ENCODE assay signal across 1 cellular context in genomic region chr10:131900350-131901152, GRCh38.
A peak's percentile ranks its signal among the peaks of the same experiment; 100 is the strongest.
TF ChIP-seq lines count a peak whose summit lies in the region.

TSS of gene PPP2R2D (plus strand) at chr10:131901008. CDS start at chr10:131901149, 141 bp downstream.

TF ChIP-seq in HEK293, 187 proteins besides CTCF, POLR2A, EP300 and RAD21 (continued from another document):
- TF ChIP-seq ZNF777 (tag by site-specific recombination; IDR thresholded peaks at IDR 0.05; ENCODE audit: borderline replicate concordance) (no peak), ZBTB7A (tag by site-specific recombination; IDR thresholded peaks at IDR 0.05; ENCODE audit: low read depth) (no peak), IKZF3 (tag by site-specific recombination; IDR thresholded peaks at IDR 0.05) (0 out of 2 replicates have a peak, but pooled peaks have one; percentile 17), ZNF510 (tag by site-specific recombination; IDR thresholded peaks at IDR 0.05; ENCODE audit: insufficient replicate concordance) (no peak), KLF16 (tag by site-specific recombination; IDR thresholded peaks at IDR 0.05) (peak; percentile 37; the same call in 1 of the 2 replicates), ZNF174 (tag by site-specific recombination; IDR thresholded peaks at IDR 0.05) (no peak), ZNF146 (tag by site-specific recombination; IDR thresholded peaks at IDR 0.05) (no peak), ZNF211 (tag by site-specific recombination; IDR thresholded peaks at IDR 0.05; ENCODE audit: low read depth) (no peak), YY1 (tag by site-specific recombination; IDR thresholded peaks at IDR 0.05) (peak; percentile 53; the same call in 1 of the 2 replicates), ZNF837 (tag by site-specific recombination; IDR thresholded peaks at IDR 0.05) (no peak), MEIS1 (CRISPR knock-in tag; IDR thresholded peaks at IDR 0.05; ENCODE audit: borderline replicate concordance) (no peak), ZNF341 (tag by site-specific recombination; IDR thresholded peaks at IDR 0.05; ENCODE audit: low read depth) (peak; percentile 75), ZBTB21 (tag by site-specific recombination; IDR thresholded peaks at IDR 0.05) (no peak), ZNF571 (tag by site-specific recombination; IDR thresholded peaks at IDR 0.05) (no peak), ZNF266 (tag by site-specific recombination; IDR thresholded peaks at IDR 0.05; ENCODE audit: low read depth) (no peak), ZNF354C (tag by site-specific recombination; IDR thresholded peaks at IDR 0.05; ENCODE audit: borderline replicate concordance, low read depth) (no peak), HOXA7 (CRISPR knock-in tag; IDR thresholded peaks at IDR 0.05; ENCODE audit: borderline replicate concordance) (no peak), ZNF175 (tag by site-specific recombination; IDR thresholded peaks at IDR 0.05) (no peak)
- TF ChIP-seq, protein P1, sequence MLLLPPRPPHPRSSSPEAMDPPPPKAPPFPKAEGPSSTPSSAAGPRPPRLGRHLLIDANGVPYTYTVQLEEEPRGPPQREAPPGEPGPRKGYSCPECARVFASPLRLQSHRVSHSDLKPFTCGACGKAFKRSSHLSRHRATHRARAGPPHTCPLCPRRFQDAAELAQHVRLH (tag by site-specific recombination; IDR thresholded peaks at IDR 0.05): no peak
- TF ChIP-seq, protein P2, sequence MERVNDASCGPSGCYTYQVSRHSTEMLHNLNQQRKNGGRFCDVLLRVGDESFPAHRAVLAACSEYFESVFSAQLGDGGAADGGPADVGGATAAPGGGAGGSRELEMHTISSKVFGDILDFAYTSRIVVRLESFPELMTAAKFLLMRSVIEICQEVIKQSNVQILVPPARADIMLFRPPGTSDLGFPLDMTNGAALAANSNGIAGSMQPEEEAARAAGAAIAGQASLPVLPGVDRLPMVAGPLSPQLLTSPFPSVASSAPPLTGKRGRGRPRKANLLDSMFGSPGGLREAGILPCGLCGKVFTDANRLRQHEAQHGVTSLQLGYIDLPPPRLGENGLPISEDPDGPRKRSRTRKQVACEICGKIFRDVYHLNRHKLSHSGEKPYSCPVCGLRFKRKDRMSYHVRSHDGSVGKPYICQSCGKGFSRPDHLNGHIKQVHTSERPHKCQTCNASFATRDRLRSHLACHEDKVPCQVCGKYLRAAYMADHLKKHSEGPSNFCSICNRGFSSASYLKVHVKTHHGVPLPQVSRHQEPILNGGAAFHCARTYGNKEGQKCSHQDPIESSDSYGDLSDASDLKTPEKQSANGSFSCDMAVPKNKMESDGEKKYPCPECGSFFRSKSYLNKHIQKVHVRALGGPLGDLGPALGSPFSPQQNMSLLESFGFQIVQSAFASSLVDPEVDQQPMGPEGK (tag by site-specific recombination; IDR thresholded peaks at IDR 0.05): peak; percentile 78
- TF ChIP-seq, protein P3, sequence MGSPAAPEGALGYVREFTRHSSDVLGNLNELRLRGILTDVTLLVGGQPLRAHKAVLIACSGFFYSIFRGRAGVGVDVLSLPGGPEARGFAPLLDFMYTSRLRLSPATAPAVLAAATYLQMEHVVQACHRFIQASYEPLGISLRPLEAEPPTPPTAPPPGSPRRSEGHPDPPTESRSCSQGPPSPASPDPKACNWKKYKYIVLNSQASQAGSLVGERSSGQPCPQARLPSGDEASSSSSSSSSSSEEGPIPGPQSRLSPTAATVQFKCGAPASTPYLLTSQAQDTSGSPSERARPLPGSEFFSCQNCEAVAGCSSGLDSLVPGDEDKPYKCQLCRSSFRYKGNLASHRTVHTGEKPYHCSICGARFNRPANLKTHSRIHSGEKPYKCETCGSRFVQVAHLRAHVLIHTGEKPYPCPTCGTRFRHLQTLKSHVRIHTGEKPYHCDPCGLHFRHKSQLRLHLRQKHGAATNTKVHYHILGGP (tag by site-specific recombination; IDR thresholded peaks at IDR 0.05): no peak
